In genomic region chr2:24403168-24403850, GRCh38 we compare ENCODE assay signal across 18 cellular contexts.
"Had no signal": no experiment of that assay in that cellular context is flagged by ENCODE, and none has a peak within 500 bp of the region (broad histone marks: within the 10 kb centered on the region; RNA-seq: fewer than 3 reads in every experiment).

No MANE protein-coding gene starts in this region.

- H3K27me3 ChIP-seq: colonic mucosa, right lobe of liver, uterus had no signal

- H3K36me3 Mint-ChIP-seq: activated naive CD8-positive, alpha-beta T cell treated with anti-CD3 and anti-CD28 coated beads for 36 hours; natural killer cell treated with Interleukin-12 subunit alpha and Interleukin-12 subunit beta and Interleukin-15 and Interleukin-18, amount 100 ng/mL, for 72 hours had no signal

- H3K27ac ChIP-seq: colonic mucosa, foreskin keratinocyte, parathyroid adenoma, right lobe of liver, skin epidermis had no signal

- H3K36me3 ChIP-seq: colonic mucosa, right lobe of liver, uterus had no signal

- H3K4me1 ChIP-seq: colonic mucosa, foreskin keratinocyte, parathyroid adenoma, right lobe of liver, uterus had no signal

- H3K9me3 ChIP-seq: colonic mucosa, right lobe of liver, uterus had no signal

- H3K9me3 Mint-ChIP-seq: activated CD4-positive, alpha-beta T cell treated with anti-CD3 and anti-CD28 coated beads, Interleukin-2, amount 10 ng/mL, durations not matched to agents 7 days and 5 days; activated naive CD8-positive, alpha-beta T cell treated with anti-CD3 and anti-CD28 coated beads for 36 hours; activated T-cell treated with anti-CD3 and anti-CD28 coated beads, Interleukin-2, amount 50 U/mL, for 24 hours; activated T-helper 17 cell treated with anti-CD3 and anti-CD28 coated beads, Interleukin-2, amount 50 U/mL, for 72 hours; natural killer cell treated with Interleukin-12 subunit alpha and Interleukin-12 subunit beta and Interleukin-15 and Interleukin-18, amount 100 ng/mL, for 72 hours had no signal

- H3K27ac Mint-ChIP-seq: activated CD4-positive, alpha-beta T cell treated with anti-CD3 and anti-CD28 coated beads, Interleukin-2, amount 10 ng/mL, durations not matched to agents 7 days and 5 days; activated naive CD8-positive, alpha-beta T cell treated with anti-CD3 and anti-CD28 coated beads for 36 hours; activated T-cell treated with anti-CD3 and anti-CD28 coated beads, Interleukin-2, amount 50 U/mL, for 24 hours; activated T-helper 17 cell treated with anti-CD3 and anti-CD28 coated beads, Interleukin-2, amount 50 U/mL, for 72 hours; endodermal cell; natural killer cell treated with Interleukin-12 subunit alpha and Interleukin-12 subunit beta and Interleukin-15 and Interleukin-18, amount 100 ng/mL, for 72 hours; T-helper 17 cell had no signal

- ATAC-seq: activated T-helper 17 cell treated with anti-CD3 and anti-CD28 coated beads, Interleukin-2, amount 50 U/mL, for 72 hours; left lobe of liver; natural killer cell treated with Interleukin-12 subunit alpha and Interleukin-12 subunit beta and Interleukin-15 and Interleukin-18, amount 100 ng/mL, for 72 hours; right lobe of liver; T-helper 17 cell had no signal

- H3K4me3 Mint-ChIP-seq: activated CD4-positive, alpha-beta T cell treated with anti-CD3 and anti-CD28 coated beads, Interleukin-2, amount 10 ng/mL, durations not matched to agents 7 days and 5 days; activated naive CD8-positive, alpha-beta T cell treated with anti-CD3 and anti-CD28 coated beads for 36 hours; activated T-cell treated with anti-CD3 and anti-CD28 coated beads, Interleukin-2, amount 50 U/mL, for 24 hours; activated T-helper 17 cell treated with anti-CD3 and anti-CD28 coated beads, Interleukin-2, amount 50 U/mL, for 72 hours; endodermal cell; natural killer cell treated with Interleukin-12 subunit alpha and Interleukin-12 subunit beta and Interleukin-15 and Interleukin-18, amount 100 ng/mL, for 72 hours; T-helper 17 cell had no signal

- H3K4me3 ChIP-seq: right lobe of liver had no signal

- DNase-seq: activated CD4-positive, alpha-beta T cell treated with anti-CD3 and anti-CD28 coated beads, Interleukin-2, amount 10 ng/mL, durations not matched to agents 7 days and 5 days; activated naive CD8-positive, alpha-beta T cell treated with anti-CD3 and anti-CD28 coated beads for 36 hours; activated T-cell treated with anti-CD3 and anti-CD28 coated beads, Interleukin-2, amount 50 U/mL, for 24 hours; colonic mucosa; endodermal cell; foreskin keratinocyte; midbrain; stimulated activated CD4-positive, alpha-beta T cell treated with anti-CD3 and anti-CD28 coated beads, Interleukin-1b, Interleukin-23, amount 100 ng/mL, for 48 hours; SW 1271; T-helper 17 cell; trophoblast cell; uterus had no signal

- H3K4me1 Mint-ChIP-seq: T-helper 17 cell had no signal
